Comparison of ENCODE assay signal across 8 cellular contexts in the genomic region with DNA sequence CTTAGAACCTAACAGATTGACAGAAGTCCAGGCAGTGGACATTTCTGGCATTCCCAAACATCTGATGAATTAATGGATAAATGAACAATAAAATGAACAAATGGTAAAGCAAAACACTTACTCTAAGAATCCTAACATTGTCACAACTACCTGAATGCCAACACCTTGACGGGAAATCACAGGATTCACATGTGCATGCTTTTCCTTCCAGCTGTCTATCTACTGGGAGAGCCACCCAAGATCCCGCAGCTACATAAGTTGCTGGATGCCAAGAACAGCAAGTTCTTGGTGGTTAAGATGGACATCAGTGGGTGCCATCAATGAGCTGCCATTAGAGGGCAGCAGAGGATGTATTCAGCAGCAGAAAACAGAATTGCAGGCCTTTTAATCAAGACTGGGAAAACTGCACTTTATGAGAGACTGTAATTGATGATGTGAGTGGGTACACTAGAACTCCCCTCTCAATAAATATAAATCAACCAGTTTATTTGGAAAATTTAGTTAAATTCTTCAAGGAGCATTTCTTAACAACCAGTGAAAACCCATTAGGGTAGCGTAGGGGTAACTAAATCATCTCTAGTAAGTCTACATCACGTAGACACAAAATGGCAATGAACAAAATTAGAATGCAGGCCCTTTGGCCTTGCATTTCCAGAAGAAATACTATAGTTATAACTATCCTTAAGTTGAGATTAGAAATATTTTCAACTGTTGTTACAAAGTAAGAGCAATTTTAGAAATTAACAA. TPM values are rescaled to one million over a fixed set of nuclear protein-coding genes. Genes with fewer than 3 reads are reported as not detected.
DNase-seq lines count a peak whose midpoint lies in the region; ATAC-seq and TF ChIP-seq lines count a peak whose summit lies in the region.

No MANE protein-coding gene starts in this region.

- peaks cover 2 to 10% (median 5%) of the 10 kb centered on the region in 7 donors for H3K9me3 Mint-ChIP-seq in CD14-positive monocyte
- peaks cover 20% of the 10 kb centered on the region for H3K9me3 Mint-ChIP-seq in nephron

- no peak overlapping the region for H2AFZ ChIP-seq in fibroblast of lung (ENCODE audit: low read length)

- H3K79me2 ChIP-seq in fibroblast of lung (ENCODE audit: control insufficient read depth, insufficient read depth, low read length) = no peaks in the 10 kb centered on the region

- H3K27ac Mint-ChIP-seq in CD14-positive monocyte = no peak overlapping the region
- H3K27ac Mint-ChIP-seq in nephron = no peak overlapping the region

- H3K4me3 ChIP-seq in fibroblast of lung (replicated peaks in 1 of 4; ENCODE audit: control extremely low read depth in 1 of 4, insufficient read depth in 1 of 4, low read depth in 3 of 4, low read length in 4 of 4) = no peak overlapping the region

- TF ChIP-seq CTCF in CD14-positive monocyte (IDR thresholded peaks at IDR 0.05) (peak; percentile 94), fibroblast of lung (conservative IDR thresholded peaks at IDR 0.05 in 1 of 2, IDR thresholded peaks at IDR 0.05 in 1 of 2; ENCODE audit: low read depth in 1 of 2, low read length in 2 of 2) (peak; percentile 85 to 97), nephron (IDR thresholded peaks at IDR 0.05; ENCODE audit: unreplicated experiment in 3 of 3) (peak; percentile 76 to 85 (median 82))

- no peaks in the 10 kb centered on the region for H3K27me3 ChIP-seq in fibroblast of lung (ENCODE audit: control insufficient read depth, insufficient read depth, low read length)

- H3K36me3 Mint-ChIP-seq in CD14-positive monocyte (peaks cover 3% of the 10 kb centered on the region in 2 donors), nephron (ENCODE audit: low read depth) (peaks cover 20% of the 10 kb centered on the region)

- no peaks in the 10 kb centered on the region for H3K36me3 ChIP-seq in fibroblast of lung (ENCODE audit: control insufficient read depth, insufficient read depth, low read length)

- DNase-seq in CD14-positive monocyte (ENCODE audit: low spot score) (peak; percentile 55), NCI-H748 (lab: John Stamatoyannopoulos, UW; ENCODE audit: unreplicated experiment) (peak; percentile 88), activated T-cell treated with anti-CD3 and anti-CD28 coated beads for 24 hours (ENCODE audit: low read depth) (peak; percentile 38), fibroblast of lung (ENCODE audit: low read depth in 2 of 2) (peak; percentile 78 to 91), superior temporal gyrus (ENCODE audit: extremely low spot score) (peak; percentile 94)

- no peaks in the 10 kb centered on the region for H3K9me3 ChIP-seq in fibroblast of lung (ENCODE audit: control insufficient read depth, insufficient read depth, low read depth, low read length)

- peak; percentile 96 for ATAC-seq in GM19035 (IDR thresholded peaks at IDR 0.05; ENCODE audit: unreplicated experiment)
- peak; percentile 85 for ATAC-seq in HG03460 (IDR thresholded peaks at IDR 0.05; ENCODE audit: unreplicated experiment)

- no peak overlapping the region for H3K4me3 Mint-ChIP-seq in CD14-positive monocyte
- no peak overlapping the region for H3K4me3 Mint-ChIP-seq in nephron

- H3K9ac ChIP-seq in fibroblast of lung (ENCODE audit: insufficient read depth, low read length) = no peak overlapping the region

- intact Hi-C loops in CD14-positive monocyte (cut with micrococcal nuclease) = loop anchor here in 1 of 2 donors (5.0 kb wide), 1 partner anchor 223 kb away; no protein-coding TSS in a partner anchor

- no peaks in the 10 kb centered on the region for H3K4me1 ChIP-seq in fibroblast of lung (ENCODE audit: control insufficient read depth, extremely low read depth, insufficient read depth, low read length)

- no peaks in the 10 kb centered on the region for H4K20me1 ChIP-seq in fibroblast of lung (ENCODE audit: control insufficient read depth, extremely low read depth, insufficient read depth, low read length)

- H3K27me3 Mint-ChIP-seq in CD14-positive monocyte (ENCODE audit: low read depth in 3 of 3) = no peaks in the 10 kb centered on the region
- no peaks in the 10 kb centered on the region for H3K27me3 Mint-ChIP-seq in nephron (ENCODE audit: low read depth)

- peaks cover 6% of the 10 kb centered on the region for H3K4me1 Mint-ChIP-seq in CD14-positive monocyte
- peaks cover 6% of the 10 kb centered on the region for H3K4me1 Mint-ChIP-seq in nephron

- no peak overlapping the region for H3K4me2 ChIP-seq in fibroblast of lung (ENCODE audit: extremely low read depth, insufficient read depth, low read length)

- no peak overlapping the region for H3K27ac ChIP-seq in fibroblast of lung (ENCODE audit: insufficient read depth, low read length)

RNA-seq across cellular contexts. Expression of a gene that starts 45.6 kb away (rescaled TPM):
- polyA plus RNA-seq in CD14-positive monocyte = 10 to 100 TPM; 25.3 TPM
- 16.8 and 17.5 TPM in 2 replicates for total RNA-seq in fibroblast of lung
- 25.5 and 51.9 TPM in 2 replicates for polyA plus RNA-seq in fibroblast of lung
- polyA plus RNA-seq in fibroblast of lung (2012) = 20.5 and 30.7 TPM in 2 replicates
- 10.1 and 23.4 TPM in 2 replicates for polyA minus RNA-seq in fibroblast of lung (ENCODE audit: low replicate concordance)

Comparison
In these comparisons a context has a peak if more than half of its experiments do, and no peak if none do; other contexts are left out.
1. DNase-seq: peak in every context shown above with its lines; median percentile 94 in superior temporal gyrus; 88 in NCI-H748; 84 in fibroblast of lung; 55 in CD14-positive monocyte; 38 in activated T-cell treated with anti-CD3 and anti-CD28 coated beads for 24 hours.